Comparison of ENCODE assay signal across 21 cellular contexts in genomic region chr12:132718644-132719043, GRCh38. TPM values are rescaled to one million over a fixed set of nuclear protein-coding genes. Genes with fewer than 3 reads are reported as not detected.
DNase-seq lines count a peak whose midpoint lies in the region; ATAC-seq, FAIRE-seq and TF ChIP-seq lines count a peak whose summit lies in the region.
"Had no signal": no experiment of that assay in that cellular context is flagged by ENCODE, and none has a peak within 500 bp of the region (broad histone marks: within the 10 kb centered on the region; RNA-seq: fewer than 3 reads in every experiment).

No MANE protein-coding gene starts in this region.

- TF ChIP-seq CTCF in HepG2 (CRISPR knock-in tag; IDR thresholded peaks at IDR 0.05): no peak
- TF ChIP-seq CTCF in right lobe of liver (IDR thresholded peaks at IDR 0.05): no peak
- TF ChIP-seq CTCF in H1 (IDR thresholded peaks at IDR 0.05; ENCODE audit: control extremely low read depth in 1 of 3, insufficient read depth in 1 of 3, low read depth in 1 of 3, low read length in 3 of 3): no peak
- TF ChIP-seq CTCF in progenitor cell of endocrine pancreas (IDR thresholded peaks at IDR 0.05; ENCODE audit: unreplicated experiment): no peak

- H3K79me2 ChIP-seq in HepG2 (ENCODE audit: insufficient read depth, low read length): peaks cover 6% of the 10 kb centered on the region
- H3K79me2 ChIP-seq in H1 (ENCODE audit: control insufficient read depth in 1 of 2, insufficient read depth in 2 of 2, low read length in 2 of 2): peaks cover 0 to 9% of the 10 kb centered on the region in 2 experiments; a peak in 3 of 4 replicates

- no peak overlapping the region for H2BK120ac ChIP-seq in H1 (replicated peaks; ENCODE audit: low read depth, low read length)

- TF ChIP-seq POLR2A in HepG2 (IDR thresholded peaks at IDR 0.05; ENCODE audit: insufficient read depth in 1 of 2, low read depth in 2 of 2, low read length in 2 of 2): no peak
- TF ChIP-seq POLR2A in right lobe of liver (IDR thresholded peaks at IDR 0.05): no peak
- no peak for TF ChIP-seq POLR2A in H1 (IDR thresholded peaks at IDR 0.05; ENCODE audit: control extremely low read depth in 1 of 2, low read depth in 2 of 2, low read length in 2 of 2)

- 96% methylated on average over 17 of the region's 21 CpGs for WGBS in HepG2 (ENCODE audit: low lambda C conversion rate)
- WGBS in right lobe of liver (ENCODE audit: insufficient coverage, low coverage, low lambda C conversion rate, missing lambda C conversion rate): 91% methylated on average over 4 of the region's 21 CpGs
- WGBS in H1 (ENCODE audit: extremely low coverage in 1 of 2, insufficient coverage in 1 of 2, insufficient read length in 1 of 2, insufficient replicate concordance in 2 of 2, low coverage in 1 of 2, low lambda C conversion rate in 2 of 2, missing lambda C conversion rate in 1 of 2), 2 experiments: 94% methylated on average over 18 of the region's 21 CpGs; no CpG with 5 or more reads in 1 of the 2 experiments

- no peak overlapping the region for H3K4me3 Mint-ChIP-seq in stimulated activated naive B cell treated with anti-CD40 and anti-IgM and Interleukin-4, amounts not matched to agents 10 μg/mL and 1 μg/mL and 100 μg/mL, for 72 hours
- no peak overlapping the region for H3K4me3 Mint-ChIP-seq in progenitor cell of endocrine pancreas (ENCODE audit: low read depth)

- DNase-seq in HepG2 (ENCODE audit: low spot score) (no peak), right lobe of liver (no peak), SK-N-MC (ENCODE audit: low read depth, low spot score) (no peak), H1 (ENCODE audit: low read depth in 1 of 2, low spot score in 2 of 2) (no peak), progenitor cell of endocrine pancreas (ENCODE audit: low spot score, unreplicated experiment) (no peak), putamen (ENCODE audit: low spot score) (no peak), iPS-NIHi7 (ENCODE audit: extremely low spot score) (no peak)
- DNase-seq in stimulated activated naive B cell treated with anti-CD40 and anti-IgM and Interleukin-4, amounts not matched to agents 10 μg/mL and 1 μg/mL and 100 μg/mL, for 72 hours: no peak
- DNase-seq: AML-193, DMS 273 treated with DMSO at 0.1 percent for 48 hours, NCI-H1417, NCI-H187, NCI-H2227 treated with DMSO at 0.1 percent for 48 hours, NCI-H510A treated with DMSO at 0.1 percent for 48 hours, NCI-H774, OCI-M1, SIG-M5 had no signal

- H3K4me1 ChIP-seq in HepG2 (ENCODE audit: insufficient read depth, low read length): no peaks in the 10 kb centered on the region
- peaks cover 0 to 4% (median 0%) of the 10 kb centered on the region in 4 donors for H3K4me1 ChIP-seq in right lobe of liver
- no peaks in the 10 kb centered on the region for H3K4me1 ChIP-seq in H1 (replicated peaks in 1 of 4; ENCODE audit: control insufficient read depth in 3 of 4, insufficient read depth in 4 of 4, low read length in 3 of 4)

- no peak overlapping the region for H2AFZ ChIP-seq in HepG2 (ENCODE audit: low read length)
- H2AFZ ChIP-seq in H1 (ENCODE audit: low read length): no peak overlapping the region
- H2AFZ ChIP-seq: GM23248 had no signal

- H4K8ac ChIP-seq in H1 (ENCODE audit: extremely low read depth, insufficient read depth, low read length): peak overlapping the region; percentile 25; the same call in 1 of the 2 replicates

- no peak overlapping the region for H3K56ac ChIP-seq in H1 (replicated peaks; ENCODE audit: insufficient read length, low read depth, low read length)

- H2BK15ac ChIP-seq in H1 (ENCODE audit: low read length): no peak overlapping the region

- no peak overlapping the region for H4K91ac ChIP-seq in H1 (replicated peaks; ENCODE audit: insufficient read length, low read length)

- peak overlapping the region; percentile 84 for H3K27ac Mint-ChIP-seq in stimulated activated naive B cell treated with anti-CD40 and anti-IgM and Interleukin-4, amounts not matched to agents 10 μg/mL and 1 μg/mL and 100 μg/mL, for 72 hours
- H3K27ac Mint-ChIP-seq in progenitor cell of endocrine pancreas: no peak overlapping the region

- intact Hi-C loops in HepG2 (cut with micrococcal nuclease; ENCODE audit: unreplicated experiment) (no loop called here), right lobe of liver (cut with DNase I) (no loop called here)

- FAIRE-seq in HepG2 (lab: Jason Lieb, UNC) (no peak), H1 (lab: Jason Lieb, UNC) (no peak)
- FAIRE-seq: G401.6 had no signal

- H3K14ac ChIP-seq in H1 (ENCODE audit: insufficient read length): no peak overlapping the region

- POLR2A ChIA-PET in HepG2 (lab: Yijun Ruan, JAX): interaction anchor here (0.8 kb wide), 1 partner anchor 9 kb away, joined by 3 read pairs; no protein-coding TSS in a partner anchor
- POLR2A ChIA-PET in H1 (lab: Charles Lee; ENCODE audit: partially characterized antibody): interaction anchor here (0.7 to 3.2 kb wide), 8 partner anchors 9 to 60 kb away, joined by 3 to 17 read pairs (median 5); no protein-coding TSS in a partner anchor

- no peaks in the 10 kb centered on the region for H3K27me3 Mint-ChIP-seq in stimulated activated naive B cell treated with anti-CD40 and anti-IgM and Interleukin-4, amounts not matched to agents 10 μg/mL and 1 μg/mL and 100 μg/mL, for 72 hours
- H3K27me3 Mint-ChIP-seq in progenitor cell of endocrine pancreas: no peaks in the 10 kb centered on the region

- no peaks in the 10 kb centered on the region for H3K9me3 ChIP-seq in HepG2 (ENCODE audit: low read length)
- H3K9me3 ChIP-seq in right lobe of liver: no peaks in the 10 kb centered on the region
- no peaks in the 10 kb centered on the region for H3K9me3 ChIP-seq in SK-N-MC (ENCODE audit: low read depth, low read length)
- no peaks in the 10 kb centered on the region for H3K9me3 ChIP-seq in H1 (ENCODE audit: insufficient read depth in 2 of 2, low read depth in 1 of 2, low read length in 1 of 2)

- in situ Hi-C loops in HepG2 (cut with HindIII; ENCODE audit: extremely low pct_ligation_motif_present, low pct_unique_long_range_greater_than_20kb): no loop called here

- TF ChIP-seq RAD21 in HepG2 (CRISPR knock-in tag; IDR thresholded peaks at IDR 0.05) (no peak), H1 (IDR thresholded peaks at IDR 0.05 in 1 of 2, conservative IDR thresholded peaks at IDR 0.05 in 1 of 2; ENCODE audit: low read depth in 2 of 2, low read length in 2 of 2) (no peak)

- H3K4me2 ChIP-seq in HepG2 (ENCODE audit: low read depth, low read length) (no peak overlapping the region), H1 (ENCODE audit: insufficient read depth in 1 of 2, low read depth in 2 of 2, low read length in 2 of 2) (no peak overlapping the region)
- H3K4me2 ChIP-seq: KMS-11 had no signal

- H2BK12ac ChIP-seq in H1 (ENCODE audit: low read depth, low read length): no peak overlapping the region

- H2BK20ac ChIP-seq in H1 (ENCODE audit: low read length): no peak overlapping the region

- H2BK5ac ChIP-seq in H1 (ENCODE audit: low read depth, low read length): no peak overlapping the region

- H3K36me3 Mint-ChIP-seq in stimulated activated naive B cell treated with anti-CD40 and anti-IgM and Interleukin-4, amounts not matched to agents 10 μg/mL and 1 μg/mL and 100 μg/mL, for 72 hours: peaks cover 44 to 52% of the 10 kb centered on the region in 2 donors
- H3K36me3 Mint-ChIP-seq in progenitor cell of endocrine pancreas (ENCODE audit: insufficient read depth): peaks cover 14% of the 10 kb centered on the region

- CTCF ChIA-PET in HepG2 (lab: Yijun Ruan, JAX; ENCODE audit: low intra/inter-chr PET ratio, low total read pairs): no interaction called here
- CTCF ChIA-PET in H1 (lab: Charles Lee; ENCODE audit: partially characterized antibody): interaction anchor here (0.6 to 0.9 kb wide), 2 partner anchors 12 to 457 kb away, joined by 3 read pairs; no protein-coding TSS in a partner anchor

- peaks cover 5 to 8% of the 10 kb centered on the region in 2 donors for H3K4me1 Mint-ChIP-seq in stimulated activated naive B cell treated with anti-CD40 and anti-IgM and Interleukin-4, amounts not matched to agents 10 μg/mL and 1 μg/mL and 100 μg/mL, for 72 hours
- H3K4me1 Mint-ChIP-seq in progenitor cell of endocrine pancreas (ENCODE audit: low read depth): no peaks in the 10 kb centered on the region

- peaks cover 3% of the 10 kb centered on the region for H3K79me1 ChIP-seq in H1 (ENCODE audit: low read depth, low read length)

- no peaks in the 10 kb centered on the region for H3K27me3 ChIP-seq in HepG2 (ENCODE audit: control insufficient read depth in 1 of 2, insufficient read depth in 2 of 2, low read length in 2 of 2)
- no peaks in the 10 kb centered on the region for H3K27me3 ChIP-seq in right lobe of liver
- H3K27me3 ChIP-seq in H1 (replicated peaks in 1 of 4; ENCODE audit: control insufficient read depth in 3 of 4, extremely low read depth in 1 of 4, insufficient read depth in 3 of 4, low read length in 3 of 4): no peaks in the 10 kb centered on the region; a peak in 1 of 7 replicates

- H3K27ac ChIP-seq in HepG2 (ENCODE audit: extremely low read length, insufficient read depth, low read length): no peak overlapping the region
- no peak overlapping the region for H3K27ac ChIP-seq in right lobe of liver
- H3K27ac ChIP-seq in SK-N-MC: peak overlapping the region; percentile 78
- no peak overlapping the region for H3K27ac ChIP-seq in H1 (ENCODE audit: low read depth, low read length)
- H3K27ac ChIP-seq: C4-2B, GM23248, KMS-11 had no signal

- H3K4me3 ChIP-seq in HepG2 (replicated peaks in 1 of 3; ENCODE audit: insufficient read depth in 1 of 3, low read depth in 2 of 3, low read length in 3 of 3): no peak overlapping the region
- no peak overlapping the region for H3K4me3 ChIP-seq in right lobe of liver
- H3K4me3 ChIP-seq in SK-N-MC: no peak overlapping the region
- no peak overlapping the region for H3K4me3 ChIP-seq in H1 (ENCODE audit: extremely low read depth in 1 of 4, insufficient read depth in 2 of 4, low read depth in 3 of 4, low read length in 4 of 4)
- H3K4me3 ChIP-seq: GM23248 had no signal

- H3K4ac ChIP-seq in H1 (replicated peaks; ENCODE audit: insufficient read length, low read depth, low read length): no peak overlapping the region

- BruUV-seq in HepG2 (replicated peaks; lab: Mats Ljungman, UMichigan): no TSS peak

- peaks cover 23 to 63% of the 10 kb centered on the region in 2 experiments for H3K36me3 ChIP-seq in HepG2 (replicated peaks in 1 of 2; ENCODE audit: control insufficient read depth in 1 of 2, insufficient read depth in 2 of 2, low read length in 2 of 2)
- H3K36me3 ChIP-seq in right lobe of liver: peaks cover 0 to 61% (median 9%) of the 10 kb centered on the region in 4 donors
- H3K36me3 ChIP-seq in SK-N-MC (ENCODE audit: insufficient read depth, low read length): peaks cover 65% of the 10 kb centered on the region
- H3K36me3 ChIP-seq in H1 (ENCODE audit: control insufficient read depth in 2 of 4, insufficient read depth in 4 of 4, low read length in 3 of 4): peaks cover 21 to 55% (median 44%) of the 10 kb centered on the region in 4 experiments

- no peak overlapping the region for H3K9ac ChIP-seq in HepG2 (ENCODE audit: insufficient read depth, low read depth, low read length)
- no peak overlapping the region for H3K9ac ChIP-seq in SK-N-MC (ENCODE audit: insufficient read length)
- H3K9ac ChIP-seq in H1 (replicated peaks in 1 of 4; ENCODE audit: extremely low read depth in 1 of 4, low read depth in 3 of 4, low read length in 3 of 4): no peak overlapping the region
- H3K9ac ChIP-seq: GM23248, KMS-11 had no signal

- no peak overlapping the region for H2AK5ac ChIP-seq in H1 (ENCODE audit: low read depth, low read length)

- H3K23me2 ChIP-seq in H1 (ENCODE audit: low read depth, low read length): no peaks in the 10 kb centered on the region

- no peak overlapping the region for H3K23ac ChIP-seq in H1 (ENCODE audit: insufficient read length)

- H3K9me3 Mint-ChIP-seq in stimulated activated naive B cell treated with anti-CD40 and anti-IgM and Interleukin-4, amounts not matched to agents 10 μg/mL and 1 μg/mL and 100 μg/mL, for 72 hours: no peaks in the 10 kb centered on the region
- H3K9me3 Mint-ChIP-seq in progenitor cell of endocrine pancreas (ENCODE audit: low read depth): no peaks in the 10 kb centered on the region

- H3K18ac ChIP-seq in H1 (ENCODE audit: extremely low read depth, low read length): no peak overlapping the region

- no peak for ATAC-seq in HepG2
- ATAC-seq in right lobe of liver: no peak
- ATAC-seq in stimulated activated naive B cell treated with anti-CD40 and anti-IgM and Interleukin-4, amounts not matched to agents 10 μg/mL and 1 μg/mL and 100 μg/mL, for 72 hours (replicated peaks): no peak

- no peak overlapping the region for H4K5ac ChIP-seq in H1 (ENCODE audit: insufficient read length, low read depth, low read length)

- TF ChIP-seq EP300 in HepG2 (IDR thresholded peaks at IDR 0.05; ENCODE audit: low read depth in 2 of 2, low read length in 2 of 2) (no peak), HepG2 (CRISPR knock-in tag; IDR thresholded peaks at IDR 0.05; ENCODE audit: borderline replicate concordance) (no peak), H1 (IDR thresholded peaks at IDR 0.05; ENCODE audit: borderline replicate concordance in 1 of 2, low read depth in 2 of 2, low read length in 2 of 2) (no peak)

- no peaks in the 10 kb centered on the region for H4K20me1 ChIP-seq in HepG2 (ENCODE audit: insufficient read depth, low read length)
- peaks cover 7 to 27% of the 10 kb centered on the region in 2 experiments for H4K20me1 ChIP-seq in H1 (replicated peaks in 1 of 2; ENCODE audit: control insufficient read depth in 1 of 2, insufficient read depth in 2 of 2, low read length in 2 of 2)

RNA-seq across cellular contexts. Expression of gene PGAM5, which starts 8.0 kb away (rescaled TPM):
- total RNA-seq in HepG2 (2016; rRNA removed; fragmentation: Illumina TruSeq; extraction: Trizol): 77.1 and 77.9 TPM in 2 replicates
- total RNA-seq in HepG2 (2016; cell fraction: cytosol; rRNA removed; fragmentation: Illumina TruSeq; extraction: Trizol; ENCODE audit: low read depth): 37.0 and 40.3 TPM in 2 replicates
- 75.8 and 78.5 TPM in 2 replicates for total RNA-seq in HepG2 (2016; cell fraction: insoluble cytoplasmic fraction; rRNA removed; fragmentation: Illumina TruSeq; extraction: Trizol)
- 82.5 and 88.7 TPM in 2 replicates for total RNA-seq in HepG2 (2016; cell fraction: membrane; rRNA removed; fragmentation: Illumina TruSeq; extraction: Trizol)
- total RNA-seq in HepG2 (2016; cell fraction: nucleus; rRNA removed; fragmentation: Illumina TruSeq; extraction: Trizol): 27.7 and 31.2 TPM in 2 replicates
- polyA plus RNA-seq in HepG2 (2011; rRNA removed): 18.0 and 23.8 TPM in 2 replicates
- 15.3 and 23.5 TPM in 2 replicates for polyA plus RNA-seq in HepG2 (2011; cell fraction: cytosol; rRNA removed)
- polyA plus RNA-seq in HepG2 (2011; cell fraction: nucleus; rRNA removed): 14.4 and 15.9 TPM in 2 replicates
- polyA plus RNA-seq in HepG2 (2012): 14.5 and 23.5 TPM in 2 replicates
- polyA plus RNA-seq in HepG2 (2016; cell fraction: cytosol; fragmentation: Illumina TruSeq; extraction: Trizol; ENCODE audit: low read depth): 28.3 and 31.0 TPM in 2 replicates
- polyA plus RNA-seq in HepG2 (2016; cell fraction: insoluble cytoplasmic fraction; fragmentation: Illumina TruSeq; extraction: Trizol; ENCODE audit: low read depth): 59.5 and 70.5 TPM in 2 replicates
- polyA plus RNA-seq in HepG2 (2016; cell fraction: membrane; fragmentation: Illumina TruSeq; extraction: Trizol; ENCODE audit: low read depth): 47.3 and 51.7 TPM in 2 replicates
- polyA plus RNA-seq in HepG2 (2016; cell fraction: nucleus; fragmentation: Illumina TruSeq; extraction: Trizol; ENCODE audit: insufficient read depth, low read depth): 43.9 and 45.1 TPM in 2 replicates
- polyA minus RNA-seq in HepG2 (2011; rRNA and poly(A)+ RNA removed; ENCODE audit: low replicate concordance): 89.6 and 210 TPM in 2 replicates
- 28.3 and 32.7 TPM in 2 replicates for polyA minus RNA-seq in HepG2 (2011; cell fraction: cytosol; rRNA and poly(A)+ RNA removed)
- 9.9 and 10.2 TPM in 2 replicates for polyA minus RNA-seq in HepG2 (2011; cell fraction: nucleus; rRNA and poly(A)+ RNA removed)
- total RNA-seq in right lobe of liver: 10 to 100 TPM; 22.7 to 50.7 (median 27.6) TPM
- 84.0 and 92.7 TPM in 2 replicates for total RNA-seq in H1 (2021; fragmentation: NEBNext Ultra II Directional; extraction: Animal tissue kit (Norgen Biotek cat#: 25700))
- 66.4 and 78.7 TPM in 2 replicates for polyA plus RNA-seq in H1 (2011; rRNA removed)
- polyA plus RNA-seq in H1 (2011; cell fraction: cytosol; rRNA removed): 50.9 TPM
- 51.6 TPM for polyA plus RNA-seq in H1 (2011; cell fraction: nucleus; rRNA removed)
- 61.6 to 68.8 TPM (median 64.8 TPM) in 4 replicates for polyA plus RNA-seq in H1 (2012, experiment 1 of 2)
- 77.5 TPM for polyA plus RNA-seq in H1 (2012, experiment 2 of 2)
- polyA plus RNA-seq in H1 (2013, experiment 1 of 2): 38.2 TPM
- polyA plus RNA-seq in H1 (2013, experiment 2 of 2): 39.3 TPM
- 70.8 and 98.9 TPM in 2 replicates for polyA minus RNA-seq in H1 (2011; rRNA and poly(A)+ RNA removed)
- polyA minus RNA-seq in H1 (2011; cell fraction: cytosol; rRNA and poly(A)+ RNA removed): 86.2 TPM
- polyA minus RNA-seq in H1 (2011; cell fraction: nucleus; rRNA and poly(A)+ RNA removed): 29.8 TPM
- 39.6 and 44.4 TPM in 2 replicates for total RNA-seq in progenitor cell of endocrine pancreas

RNA-seq across cellular contexts. Expression of gene PXMP2, which starts 31.3 kb away (rescaled TPM):
- total RNA-seq in HepG2 (2016; rRNA removed; fragmentation: Illumina TruSeq; extraction: Trizol) (38.3 and 42.9 TPM in 2 replicates), right lobe of liver (100 to 1,000 TPM in 5 of 6 experiments, 10 to 100 TPM in 1; 91.5 to 216 (median 162) TPM), progenitor cell of endocrine pancreas (24.4 and 25.0 TPM in 2 replicates)
- total RNA-seq in HepG2 (2016; cell fraction: cytosol; rRNA removed; fragmentation: Illumina TruSeq; extraction: Trizol; ENCODE audit: low read depth): 129 and 144 TPM in 2 replicates
- total RNA-seq in HepG2 (2016; cell fraction: insoluble cytoplasmic fraction; rRNA removed; fragmentation: Illumina TruSeq; extraction: Trizol): 34.3 and 45.4 TPM in 2 replicates
- total RNA-seq in HepG2 (2016; cell fraction: membrane; rRNA removed; fragmentation: Illumina TruSeq; extraction: Trizol): 94.5 and 107 TPM in 2 replicates
- total RNA-seq in HepG2 (2016; cell fraction: nucleus; rRNA removed; fragmentation: Illumina TruSeq; extraction: Trizol): 16.5 and 17.4 TPM in 2 replicates
- polyA plus RNA-seq in HepG2 (2011; rRNA removed) (24.4 and 25.5 TPM in 2 replicates), H1 (2011; rRNA removed) (13.8 and 19.5 TPM in 2 replicates)
- polyA plus RNA-seq in HepG2 (2011; cell fraction: cytosol; rRNA removed): 21.8 and 27.1 TPM in 2 replicates
- 11.1 and 15.6 TPM in 2 replicates for polyA plus RNA-seq in HepG2 (2011; cell fraction: nucleus; rRNA removed)
- polyA plus RNA-seq in HepG2 (2012): 14.0 and 18.0 TPM in 2 replicates
- 136 and 147 TPM in 2 replicates for polyA plus RNA-seq in HepG2 (2016; cell fraction: cytosol; fragmentation: Illumina TruSeq; extraction: Trizol; ENCODE audit: low read depth)
- 33.1 and 37.0 TPM in 2 replicates for polyA plus RNA-seq in HepG2 (2016; cell fraction: insoluble cytoplasmic fraction; fragmentation: Illumina TruSeq; extraction: Trizol; ENCODE audit: low read depth)
- polyA plus RNA-seq in HepG2 (2016; cell fraction: membrane; fragmentation: Illumina TruSeq; extraction: Trizol; ENCODE audit: low read depth): 87.1 and 93.3 TPM in 2 replicates
- 39.4 and 39.9 TPM in 2 replicates for polyA plus RNA-seq in HepG2 (2016; cell fraction: nucleus; fragmentation: Illumina TruSeq; extraction: Trizol; ENCODE audit: insufficient read depth, low read depth)
- 14.3 and 48.1 TPM in 2 replicates for polyA minus RNA-seq in HepG2 (2011; rRNA and poly(A)+ RNA removed; ENCODE audit: low replicate concordance)
- polyA minus RNA-seq in HepG2 (2011; cell fraction: cytosol; rRNA and poly(A)+ RNA removed): 4.0 and 7.8 TPM in 2 replicates
- 7.0 and 7.9 TPM in 2 replicates for polyA minus RNA-seq in HepG2 (2011; cell fraction: nucleus; rRNA and poly(A)+ RNA removed)
- total RNA-seq in H1 (2021; fragmentation: NEBNext Ultra II Directional; extraction: Animal tissue kit (Norgen Biotek cat#: 25700)): 15.1 and 17.5 TPM in 2 replicates
- 19.4 TPM for polyA plus RNA-seq in H1 (2011; cell fraction: cytosol; rRNA removed)
- 13.6 TPM for polyA plus RNA-seq in H1 (2011; cell fraction: nucleus; rRNA removed)
- 13.2 to 18.6 TPM (median 17.0 TPM) in 4 replicates for polyA plus RNA-seq in H1 (2012, experiment 1 of 2)
- 22.3 TPM for polyA plus RNA-seq in H1 (2012, experiment 2 of 2)
- polyA plus RNA-seq in H1 (2013, experiment 1 of 2): 16.5 TPM
- polyA plus RNA-seq in H1 (2013, experiment 2 of 2): 16.9 TPM
- 5.6 and 11.0 TPM in 2 replicates for polyA minus RNA-seq in H1 (2011; rRNA and poly(A)+ RNA removed)
- 5.2 TPM for polyA minus RNA-seq in H1 (2011; cell fraction: cytosol; rRNA and poly(A)+ RNA removed)
- polyA minus RNA-seq in H1 (2011; cell fraction: nucleus; rRNA and poly(A)+ RNA removed): 6.8 TPM

RNA-seq across cellular contexts. Expression of gene POLE, which starts 31.5 kb away (rescaled TPM):
- 25.7 and 52.2 TPM in 2 replicates for total RNA-seq in HepG2 (2016; rRNA removed; fragmentation: Illumina TruSeq; extraction: Trizol)
- total RNA-seq in HepG2 (2016; cell fraction: cytosol; rRNA removed; fragmentation: Illumina TruSeq; extraction: Trizol; ENCODE audit: low read depth): 59.1 and 64.2 TPM in 2 replicates
- total RNA-seq in HepG2 (2016; cell fraction: insoluble cytoplasmic fraction; rRNA removed; fragmentation: Illumina TruSeq; extraction: Trizol): 20.9 and 52.7 TPM in 2 replicates
- total RNA-seq in HepG2 (2016; cell fraction: membrane; rRNA removed; fragmentation: Illumina TruSeq; extraction: Trizol): 57.6 and 66.6 TPM in 2 replicates
- total RNA-seq in HepG2 (2016; cell fraction: nucleus; rRNA removed; fragmentation: Illumina TruSeq; extraction: Trizol): 72.5 and 80.9 TPM in 2 replicates
- polyA plus RNA-seq in HepG2 (2011; rRNA removed): 23.2 and 25.3 TPM in 2 replicates
- 4.8 and 9.4 TPM in 2 replicates for polyA plus RNA-seq in HepG2 (2011; cell fraction: cytosol; rRNA removed)
- polyA plus RNA-seq in HepG2 (2011; cell fraction: nucleus; rRNA removed): 134 and 225 TPM in 2 replicates
- 14.9 and 21.3 TPM in 2 replicates for polyA plus RNA-seq in HepG2 (2012)
- 4.1 and 5.2 TPM in 2 replicates for polyA plus RNA-seq in HepG2 (2016; cell fraction: cytosol; fragmentation: Illumina TruSeq; extraction: Trizol; ENCODE audit: low read depth)
- 21.3 and 29.5 TPM in 2 replicates for polyA plus RNA-seq in HepG2 (2016; cell fraction: insoluble cytoplasmic fraction; fragmentation: Illumina TruSeq; extraction: Trizol; ENCODE audit: low read depth)
- polyA plus RNA-seq in HepG2 (2016; cell fraction: membrane; fragmentation: Illumina TruSeq; extraction: Trizol; ENCODE audit: low read depth): 11.4 and 13.7 TPM in 2 replicates
- 185 and 194 TPM in 2 replicates for polyA plus RNA-seq in HepG2 (2016; cell fraction: nucleus; fragmentation: Illumina TruSeq; extraction: Trizol; ENCODE audit: insufficient read depth, low read depth)
- 104 and 245 TPM in 2 replicates for polyA minus RNA-seq in HepG2 (2011; rRNA and poly(A)+ RNA removed; ENCODE audit: low replicate concordance)
- 12.9 and 22.7 TPM in 2 replicates for polyA minus RNA-seq in HepG2 (2011; cell fraction: cytosol; rRNA and poly(A)+ RNA removed)
- polyA minus RNA-seq in HepG2 (2011; cell fraction: nucleus; rRNA and poly(A)+ RNA removed): 79.4 and 111 TPM in 2 replicates
- total RNA-seq in right lobe of liver: 10 to 100 TPM; 13.6 to 34.0 (median 22.7) TPM
- total RNA-seq in H1 (2021; fragmentation: NEBNext Ultra II Directional; extraction: Animal tissue kit (Norgen Biotek cat#: 25700)): 111 and 115 TPM in 2 replicates
- polyA plus RNA-seq in H1 (2011; rRNA removed): 59.7 and 93.1 TPM in 2 replicates
- 59.2 TPM for polyA plus RNA-seq in H1 (2011; cell fraction: cytosol; rRNA removed)
- 567 TPM for polyA plus RNA-seq in H1 (2011; cell fraction: nucleus; rRNA removed)
- polyA plus RNA-seq in H1 (2012, experiment 1 of 2): 107 to 133 TPM (median 124 TPM) in 4 replicates
- 41.3 TPM for polyA plus RNA-seq in H1 (2012, experiment 2 of 2)
- polyA plus RNA-seq in H1 (2013, experiment 1 of 2): 59.4 TPM
- polyA plus RNA-seq in H1 (2013, experiment 2 of 2): 46.8 TPM
- 173 and 242 TPM in 2 replicates for polyA minus RNA-seq in H1 (2011; rRNA and poly(A)+ RNA removed)
- polyA minus RNA-seq in H1 (2011; cell fraction: cytosol; rRNA and poly(A)+ RNA removed): 96.7 TPM
- polyA minus RNA-seq in H1 (2011; cell fraction: nucleus; rRNA and poly(A)+ RNA removed): 282 TPM
- total RNA-seq in progenitor cell of endocrine pancreas: 121 and 129 TPM in 2 replicates

RNA-seq across cellular contexts. Expression of gene ANKLE2, which starts 43.0 kb away (rescaled TPM):
- total RNA-seq in HepG2 (2016; rRNA removed; fragmentation: Illumina TruSeq; extraction: Trizol): 16.2 and 35.3 TPM in 2 replicates
- total RNA-seq in HepG2 (2016; cell fraction: cytosol; rRNA removed; fragmentation: Illumina TruSeq; extraction: Trizol; ENCODE audit: low read depth): 20.1 and 20.5 TPM in 2 replicates
- total RNA-seq in HepG2 (2016; cell fraction: insoluble cytoplasmic fraction; rRNA removed; fragmentation: Illumina TruSeq; extraction: Trizol): 14.0 and 36.7 TPM in 2 replicates
- 16.8 and 21.8 TPM in 2 replicates for total RNA-seq in HepG2 (2016; cell fraction: membrane; rRNA removed; fragmentation: Illumina TruSeq; extraction: Trizol)
- 62.3 and 64.4 TPM in 2 replicates for total RNA-seq in HepG2 (2016; cell fraction: nucleus; rRNA removed; fragmentation: Illumina TruSeq; extraction: Trizol)
- 37.1 and 51.2 TPM in 2 replicates for polyA plus RNA-seq in HepG2 (2011; rRNA removed)
- polyA plus RNA-seq in HepG2 (2011; cell fraction: cytosol; rRNA removed): 23.3 and 24.4 TPM in 2 replicates
- 163 and 166 TPM in 2 replicates for polyA plus RNA-seq in HepG2 (2011; cell fraction: nucleus; rRNA removed)
- polyA plus RNA-seq in HepG2 (2012): 30.1 and 31.6 TPM in 2 replicates
- polyA plus RNA-seq in HepG2 (2016; cell fraction: cytosol; fragmentation: Illumina TruSeq; extraction: Trizol; ENCODE audit: low read depth): 3.0 and 3.4 TPM in 2 replicates
- 12.3 and 14.0 TPM in 2 replicates for polyA plus RNA-seq in HepG2 (2016; cell fraction: insoluble cytoplasmic fraction; fragmentation: Illumina TruSeq; extraction: Trizol; ENCODE audit: low read depth)
- 7.1 and 7.4 TPM in 2 replicates for polyA plus RNA-seq in HepG2 (2016; cell fraction: membrane; fragmentation: Illumina TruSeq; extraction: Trizol; ENCODE audit: low read depth)
- 129 and 136 TPM in 2 replicates for polyA plus RNA-seq in HepG2 (2016; cell fraction: nucleus; fragmentation: Illumina TruSeq; extraction: Trizol; ENCODE audit: insufficient read depth, low read depth)
- polyA minus RNA-seq in HepG2 (2011; rRNA and poly(A)+ RNA removed; ENCODE audit: low replicate concordance): 183 and 431 TPM in 2 replicates
- polyA minus RNA-seq in HepG2 (2011; cell fraction: cytosol; rRNA and poly(A)+ RNA removed): 26.3 and 37.6 TPM in 2 replicates
- 111 and 121 TPM in 2 replicates for polyA minus RNA-seq in HepG2 (2011; cell fraction: nucleus; rRNA and poly(A)+ RNA removed)
- total RNA-seq in right lobe of liver: 10 to 100 TPM; 13.9 to 25.1 (median 15.7) TPM
- 58.2 and 64.9 TPM in 2 replicates for total RNA-seq in H1 (2021; fragmentation: NEBNext Ultra II Directional; extraction: Animal tissue kit (Norgen Biotek cat#: 25700))
- polyA plus RNA-seq in H1 (2011; rRNA removed): 41.0 and 56.0 TPM in 2 replicates
- 71.0 TPM for polyA plus RNA-seq in H1 (2011; cell fraction: cytosol; rRNA removed)
- 214 TPM for polyA plus RNA-seq in H1 (2011; cell fraction: nucleus; rRNA removed)
- 49.1 to 68.0 TPM (median 59.0 TPM) in 4 replicates for polyA plus RNA-seq in H1 (2012, experiment 1 of 2)
- 11.9 TPM for polyA plus RNA-seq in H1 (2012, experiment 2 of 2)
- polyA plus RNA-seq in H1 (2013, experiment 1 of 2): 40.9 TPM
- 40.7 TPM for polyA plus RNA-seq in H1 (2013, experiment 2 of 2)
- polyA minus RNA-seq in H1 (2011; rRNA and poly(A)+ RNA removed): 207 and 235 TPM in 2 replicates
- polyA minus RNA-seq in H1 (2011; cell fraction: cytosol; rRNA and poly(A)+ RNA removed): 59.2 TPM
- polyA minus RNA-seq in H1 (2011; cell fraction: nucleus; rRNA and poly(A)+ RNA removed): 148 TPM
- total RNA-seq in progenitor cell of endocrine pancreas: 81.1 and 83.7 TPM in 2 replicates
